12 cellular contexts compared by ENCODE assay signal in genomic region chr1:165574295-165574694, GRCh38. TPM values are rescaled to one million over a fixed set of nuclear protein-coding genes. Genes with fewer than 3 reads are reported as not detected.
"Had no signal": no experiment of that assay in that cellular context is flagged by ENCODE, and none has a peak within 500 bp of the region (broad histone marks: within the 10 kb centered on the region; RNA-seq: fewer than 3 reads in every experiment).

No MANE protein-coding gene starts in this region.

- H3K9ac ChIP-seq: GM23248 had no signal

- H3K9me3 ChIP-seq: HAP-1 had no signal

- H3K27ac ChIP-seq: GM23248 had no signal

- H3K4me2 ChIP-seq: GM23338 had no signal

- DNase-seq: GM23248, GOT3, H7, H9, HCEC 1CT, HFFc6 had no signal

- FAIRE-seq: H1, H54 had no signal

- H3K4me3 ChIP-seq: GM23248, GM23338, HAP-1 had no signal

- ATAC-seq: GM23338, HCT116 had no signal

- H3K4me1 ChIP-seq: HAP-1 had no signal

- H3K36me3 ChIP-seq: HAP-1 had no signal

- H2AFZ ChIP-seq: GM23248, GM23338 had no signal

RNA-seq across cellular contexts. Expression of gene LRRC52, which starts 30.5 kb away (rescaled TPM):
- total RNA-seq: GM23248, GM23338, H1, H4, H7, H9, HFFc6 had no signal
- polyA plus RNA-seq: GM23248, GM23338 had no signal
